23 cellular contexts compared by ENCODE assay signal in the genomic region with DNA sequence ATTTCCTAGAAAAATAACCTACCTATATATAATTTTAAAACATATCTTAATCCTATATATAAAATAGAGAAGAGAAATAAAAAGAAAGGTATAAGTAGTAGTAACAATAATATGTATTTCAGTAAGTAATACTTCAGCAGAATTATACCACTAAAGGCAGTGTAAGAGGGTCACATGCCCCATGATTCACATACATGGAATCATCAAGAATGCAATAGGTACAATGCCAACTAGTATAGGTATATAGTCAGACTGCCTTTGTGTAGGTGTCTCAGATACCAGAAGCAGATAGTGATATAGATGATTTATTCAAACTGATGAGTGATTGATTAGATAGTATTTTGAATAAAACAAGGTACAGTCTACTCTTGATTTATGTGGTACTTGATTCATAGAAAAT. TPM values are rescaled to one million over a fixed set of nuclear protein-coding genes. Genes with fewer than 3 reads are reported as not detected.
DNase-seq lines count a peak whose midpoint lies in the region; ATAC-seq and TF ChIP-seq lines count a peak whose summit lies in the region.
"Had no signal": no experiment of that assay in that cellular context is flagged by ENCODE, and none has a peak within 500 bp of the region (broad histone marks: within the 10 kb centered on the region; RNA-seq: fewer than 3 reads in every experiment).

No MANE protein-coding gene starts in this region.

- peaks cover 22% of the 10 kb centered on the region for H3F3A ChIP-seq in GM23248 (ENCODE audit: insufficient read depth)

- H3K27me3 ChIP-seq in GM23248 (replicated peaks; ENCODE audit: insufficient read depth), result no peaks in the 10 kb centered on the region

- CTCF ChIA-PET in activated CD4-positive, alpha-beta T cell treated with anti-CD3 and anti-CD28 coated beads for 36 hours (lab: Charles Lee), result no interaction called here

- no peaks in the 10 kb centered on the region for H3K9me3 ChIP-seq in GM23248 (ENCODE audit: low read depth)
- H3K9me3 ChIP-seq: HAP-1 had no signal

- H4K20me1 ChIP-seq in GM23248 (ENCODE audit: insufficient read depth), result no peaks in the 10 kb centered on the region

- H3K4me2 ChIP-seq in GM23248 (ENCODE audit: unreplicated experiment), result no peak overlapping the region
- H3K4me2 ChIP-seq: GM23338, PC-9 had no signal

- peaks cover 35% of the 10 kb centered on the region for H3K36me3 ChIP-seq in GM23248 (ENCODE audit: low read depth)

- intact Hi-C loops in activated CD4-positive, alpha-beta T cell treated with anti-CD3 and anti-CD28 coated beads for 36 hours (cut with DNase I, micrococcal nuclease), result no loop called here

- H3K27ac Mint-ChIP-seq in activated CD4-positive, alpha-beta T cell treated with anti-CD3 and anti-CD28 coated beads for 36 hours, result no peak overlapping the region
- H3K27ac Mint-ChIP-seq: GM23338 had no signal

- no peak overlapping the region for H3K27ac ChIP-seq in GM23248
- H3K27ac ChIP-seq: C4-2B, PC-9 had no signal

- H3K79me2 ChIP-seq in GM23248 (ENCODE audit: insufficient read depth), result peaks cover 50% of the 10 kb centered on the region

- peaks cover 32% of the 10 kb centered on the region for H3K4me1 ChIP-seq in GM23248 (ENCODE audit: insufficient read depth)

- H3K4me3 ChIP-seq in GM23248 (no peak overlapping the region), choroid plexus epithelial cell (ENCODE audit: low read depth, low read length) (no peak overlapping the region)
- H3K4me3 ChIP-seq: GM23338, HAP-1, PC-9 had no signal

- no peak for TF ChIP-seq CTCF in choroid plexus epithelial cell (conservative IDR thresholded peaks at IDR 0.05; ENCODE audit: low read depth, low read length)

- no peak overlapping the region for H3K4me3 Mint-ChIP-seq in activated CD4-positive, alpha-beta T cell treated with anti-CD3 and anti-CD28 coated beads for 36 hours
- H3K4me3 Mint-ChIP-seq: GM23338 had no signal

- no peaks in the 10 kb centered on the region for H3K9me2 ChIP-seq in GM23248 (ENCODE audit: insufficient read depth)

- H3K27me3 Mint-ChIP-seq in activated CD4-positive, alpha-beta T cell treated with anti-CD3 and anti-CD28 coated beads for 36 hours, result no peaks in the 10 kb centered on the region

- in situ Hi-C loops in ACHN (cut with HindIII; ENCODE audit: low pct_ligation_motif_present, low pct_unique_long_range_greater_than_20kb, low sequenced_read_pairs) (no loop called here), GM23248 (cut with MboI) (no loop called here)

- H2AFZ ChIP-seq in GM23248, result no peak overlapping the region
- H2AFZ ChIP-seq: GM23338, PC-9 had no signal

- H3K4me1 Mint-ChIP-seq in activated CD4-positive, alpha-beta T cell treated with anti-CD3 and anti-CD28 coated beads for 36 hours, result peaks cover 23% of the 10 kb centered on the region
- H3K4me1 Mint-ChIP-seq: GM23338 had no signal

- no peak overlapping the region for H3K9ac ChIP-seq in GM23248

- H3K36me3 Mint-ChIP-seq in activated CD4-positive, alpha-beta T cell treated with anti-CD3 and anti-CD28 coated beads for 36 hours (ENCODE audit: low read depth), result peaks cover 37% of the 10 kb centered on the region

- no peak for ATAC-seq in GM18517 (IDR thresholded peaks at IDR 0.05; ENCODE audit: unreplicated experiment)
- ATAC-seq in activated CD4-positive, alpha-beta T cell treated with anti-CD3 and anti-CD28 coated beads for 36 hours, result no peak
- ATAC-seq: GM23338, HepG2 had no signal

- DNase-seq in ACHN (peak; percentile 24), GM23248 (peak; percentile 20), choroid plexus epithelial cell (ENCODE audit: low read depth) (peak; percentile 35), kidney glomerular epithelial cell (lab: John Stamatoyannopoulos, UW) (peak; percentile 17), HUDEP-2 (lab: John Stamatoyannopoulos, UW; ENCODE audit: unreplicated experiment in 76 of 76) (no peak)
- DNase-seq in activated CD4-positive, alpha-beta T cell treated with anti-CD3 and anti-CD28 coated beads for 36 hours, result no peak
- DNase-seq: DMS79, KBM-7, NCI-H1092, NCI-H1436, NCI-H187 treated with DMSO at 0.1 percent for 48 hours, NCI-H2107, NCI-H748 treated with DMSO at 0.1 percent for 48 hours, PC-9, RPMI8226, SIG-M5 had no signal

- POLR2A ChIA-PET in activated CD4-positive, alpha-beta T cell treated with anti-CD3 and anti-CD28 coated beads for 36 hours (lab: Charles Lee), result no interaction called here

- H3K9me3 Mint-ChIP-seq in activated CD4-positive, alpha-beta T cell treated with anti-CD3 and anti-CD28 coated beads for 36 hours (ENCODE audit: low read depth), result no peaks in the 10 kb centered on the region

RNA-seq across cellular contexts. Expression of a gene that starts 9.4 kb away (rescaled TPM):
- 45.5 and 45.9 TPM in 2 replicates for total RNA-seq in GM23248 (2014; rRNA removed; shearing (Covaris generic))
- polyA plus RNA-seq in GM23248 (2016; fragmentation: Nextera tagmentation; extraction: Ambion mirVana), result 101 and 103 TPM in 2 replicates
- total RNA-seq in activated CD4-positive, alpha-beta T cell treated with anti-CD3 and anti-CD28 coated beads for 36 hours, result 10 to 100 TPM; 41.9 to 69.5 TPM

RNA-seq across cellular contexts. Expression of a gene that starts 9.8 kb away (rescaled TPM):
- total RNA-seq in GM23248 (2014; rRNA removed; shearing (Covaris generic)), result 38.2 and 45.8 TPM in 2 replicates
- polyA plus RNA-seq in GM23248 (2016; fragmentation: Nextera tagmentation; extraction: Ambion mirVana), result 29.2 and 35.2 TPM in 2 replicates
- 10 to 100 TPM; 22.5 to 25.1 TPM for total RNA-seq in activated CD4-positive, alpha-beta T cell treated with anti-CD3 and anti-CD28 coated beads for 36 hours

RNA-seq across cellular contexts. Expression of a gene that starts 42.8 kb away (rescaled TPM):
- total RNA-seq in GM23248 (2014; rRNA removed; shearing (Covaris generic)), result not detected in 2 replicates
- polyA plus RNA-seq in GM23248 (2016; fragmentation: Nextera tagmentation; extraction: Ambion mirVana), result 0.32 TPM in 1 of 2 replicates, not detected in the other
- total RNA-seq in activated CD4-positive, alpha-beta T cell treated with anti-CD3 and anti-CD28 coated beads for 36 hours, result not detected
- total RNA-seq: A172, GM23338, HepG2, NCI-H460, PC-9 had no signal
- polyA plus RNA-seq: GM23338, HepG2 had no signal

Comparison
In these comparisons a context has a peak if more than half of its experiments do, and no peak if none do; other contexts are left out.
1. DNase-seq: peak in ACHN (single experiment), GM23248 (single experiment), choroid plexus epithelial cell (single experiment) and kidney glomerular epithelial cell (single experiment); none in activated CD4-positive, alpha-beta T cell treated with anti-CD3 and anti-CD28 coated beads for 36 hours (single experiment) and HUDEP-2 (0 of 76).